8 cellular contexts compared by ENCODE assay signal in the genomic region with DNA sequence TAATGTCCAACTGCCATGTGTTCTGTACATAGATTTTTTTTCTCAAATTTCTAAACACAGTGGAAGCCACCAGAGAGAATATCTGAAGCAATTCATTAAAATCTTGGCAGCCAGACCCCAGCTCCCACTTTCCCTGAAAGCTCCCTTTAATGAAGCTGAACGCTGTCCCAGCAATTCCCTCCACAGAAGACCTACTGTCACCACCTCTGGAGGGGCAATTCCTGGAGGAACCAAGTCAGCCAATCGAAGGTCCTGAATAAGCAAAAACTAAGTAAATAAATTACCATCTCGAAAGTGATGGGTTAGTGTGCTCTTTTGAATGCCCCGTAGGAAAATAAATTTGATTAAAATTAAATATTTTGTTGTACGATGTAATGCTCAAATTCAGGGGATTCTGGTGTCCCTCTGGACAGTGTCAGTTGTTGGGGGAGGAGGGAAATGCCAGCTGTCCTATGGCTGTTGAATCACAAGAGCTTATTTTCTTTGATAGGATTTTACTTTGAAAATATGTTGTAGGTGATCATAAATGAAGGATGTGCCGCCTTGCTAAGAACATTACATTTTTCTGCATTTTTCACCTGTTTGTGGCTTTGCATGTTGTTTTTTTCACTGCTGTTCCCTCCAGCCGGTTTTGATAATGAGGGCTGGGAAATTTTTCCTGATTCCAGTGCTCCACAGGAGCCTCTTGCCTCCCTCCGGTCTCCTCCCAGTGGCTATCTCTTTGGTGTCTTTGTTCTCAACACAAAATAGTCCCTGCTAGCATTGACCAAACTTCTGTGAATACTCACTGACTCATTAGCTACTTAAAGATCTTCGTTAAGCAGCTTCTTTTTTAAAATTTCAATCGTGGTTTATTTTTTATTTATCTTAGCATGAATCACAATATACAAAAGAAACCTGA. TPM values are rescaled to one million over a fixed set of nuclear protein-coding genes. Genes with fewer than 3 reads are reported as not detected.
DNase-seq lines count a peak whose midpoint lies in the region; ATAC-seq and TF ChIP-seq lines count a peak whose summit lies in the region.

No MANE protein-coding gene starts in this region.

- no TSS peak for BruUV-seq in Caco-2 (replicated peaks; lab: Mats Ljungman, UMichigan)

- H3K36me3 ChIP-seq in Caco-2 (ENCODE audit: control insufficient read depth, insufficient read depth, low read length) (no peaks in the 10 kb centered on the region), left lung (no peaks in the 10 kb centered on the region)

- H3K4me1 ChIP-seq in Caco-2 (peaks cover 28% of the 10 kb centered on the region), left lung (peaks cover 15 to 66% of the 10 kb centered on the region in 2 donors)

- H3K27ac ChIP-seq in left lung = peak overlapping the region; percentile 15 to 41

- intact Hi-C loops in Caco-2 (cut with micrococcal nuclease; ENCODE audit: unreplicated experiment) (loop anchor here (1.0 kb wide), 1 partner anchor 7 kb away; no protein-coding TSS in a partner anchor), left lung (cut with DNase I) (no loop called here)
- intact Hi-C loops in activated T-helper 2 cell treated with anti-CD3 and anti-CD28 coated beads, Interferon-gamma antibody, Interleukin-2, Interleukin-4, amounts not matched to agents 10 μg/mL and 5 μg/mL and 100 μg/mL, durations not matched to agents 14 hours and 24 hours and 36 hours (cut with micrococcal nuclease) = no loop called here

- H3K27me3 ChIP-seq in Caco-2 (replicated peaks; ENCODE audit: control insufficient read depth, insufficient read depth, low read length) (no peaks in the 10 kb centered on the region), left lung (no peaks in the 10 kb centered on the region)

- no peaks in the 10 kb centered on the region for H3K36me3 Mint-ChIP-seq in Caco-2 (ENCODE audit: insufficient read depth, unreplicated experiment)
- no peaks in the 10 kb centered on the region for H3K36me3 Mint-ChIP-seq in activated T-helper 2 cell treated with anti-CD3 and anti-CD28 coated beads, Interferon-gamma antibody, Interleukin-2, Interleukin-4, amounts not matched to agents 10 μg/mL and 5 μg/mL and 100 μg/mL, durations not matched to agents 14 hours and 24 hours and 36 hours (ENCODE audit: low read depth)
- H3K36me3 Mint-ChIP-seq in activated naive CD8-positive, alpha-beta T cell treated with anti-CD3 and anti-CD28 coated beads for 36 hours = no peaks in the 10 kb centered on the region

- peak overlapping the region; percentile 65 for H3K27ac Mint-ChIP-seq in Caco-2 (ENCODE audit: unreplicated experiment)
- H3K27ac Mint-ChIP-seq in activated T-helper 2 cell treated with anti-CD3 and anti-CD28 coated beads, Interferon-gamma antibody, Interleukin-2, Interleukin-4, amounts not matched to agents 10 μg/mL and 5 μg/mL and 100 μg/mL, durations not matched to agents 14 hours and 24 hours and 36 hours = no peak overlapping the region
- H3K27ac Mint-ChIP-seq in activated naive CD8-positive, alpha-beta T cell treated with anti-CD3 and anti-CD28 coated beads for 36 hours = no peak overlapping the region

- H3K4me3 ChIP-seq in Caco-2 (ENCODE audit: low read depth, low read length) (no peak overlapping the region), left lung (no peak overlapping the region)

- no peaks in the 10 kb centered on the region for H3K27me3 Mint-ChIP-seq in Caco-2 (ENCODE audit: insufficient read depth, unreplicated experiment)
- H3K27me3 Mint-ChIP-seq in activated T-helper 2 cell treated with anti-CD3 and anti-CD28 coated beads, Interferon-gamma antibody, Interleukin-2, Interleukin-4, amounts not matched to agents 10 μg/mL and 5 μg/mL and 100 μg/mL, durations not matched to agents 14 hours and 24 hours and 36 hours (ENCODE audit: low read depth) = peaks cover 10% of the 10 kb centered on the region
- H3K27me3 Mint-ChIP-seq in activated naive CD8-positive, alpha-beta T cell treated with anti-CD3 and anti-CD28 coated beads for 36 hours = peaks cover 4% of the 10 kb centered on the region

- H3K9me3 ChIP-seq in Caco-2 (no peaks in the 10 kb centered on the region), left lung (no peaks in the 10 kb centered on the region)

- POLR2A ChIA-PET in Caco-2 (lab: Charles Lee) = interaction anchor here (0.6 kb wide), 1 partner anchor 9 kb away, joined by 12 read pairs; a partner anchor contains a TSS

- H3K4me3 Mint-ChIP-seq in Caco-2 (ENCODE audit: unreplicated experiment) = peak overlapping the region; percentile 12
- H3K4me3 Mint-ChIP-seq in activated T-helper 2 cell treated with anti-CD3 and anti-CD28 coated beads, Interferon-gamma antibody, Interleukin-2, Interleukin-4, amounts not matched to agents 10 μg/mL and 5 μg/mL and 100 μg/mL, durations not matched to agents 14 hours and 24 hours and 36 hours (ENCODE audit: low read depth) = no peak overlapping the region
- no peak overlapping the region for H3K4me3 Mint-ChIP-seq in activated naive CD8-positive, alpha-beta T cell treated with anti-CD3 and anti-CD28 coated beads for 36 hours

- ATAC-seq in HG03354 (IDR thresholded peaks at IDR 0.05; ENCODE audit: poor library complexity, severe bottlenecking, unreplicated experiment) = peak; percentile 24
- ATAC-seq in left lung = no peak

- no peaks in the 10 kb centered on the region for H3K9me3 Mint-ChIP-seq in Caco-2 (ENCODE audit: unreplicated experiment)
- no peaks in the 10 kb centered on the region for H3K9me3 Mint-ChIP-seq in activated T-helper 2 cell treated with anti-CD3 and anti-CD28 coated beads, Interferon-gamma antibody, Interleukin-2, Interleukin-4, amounts not matched to agents 10 μg/mL and 5 μg/mL and 100 μg/mL, durations not matched to agents 14 hours and 24 hours and 36 hours
- no peaks in the 10 kb centered on the region for H3K9me3 Mint-ChIP-seq in activated naive CD8-positive, alpha-beta T cell treated with anti-CD3 and anti-CD28 coated beads for 36 hours

- no peak for TF ChIP-seq CTCF in Caco-2 (IDR thresholded peaks at IDR 0.05; ENCODE audit: insufficient read depth in 1 of 2, low read depth in 1 of 2, low read length in 1 of 2, severe bottlenecking in 1 of 2, unreplicated experiment in 1 of 2)
- no peak for TF ChIP-seq CTCF in left lung (IDR thresholded peaks at IDR 0.05)

- H3K4me1 Mint-ChIP-seq in Caco-2 (ENCODE audit: low read depth, unreplicated experiment) = peaks cover 28% of the 10 kb centered on the region
- H3K4me1 Mint-ChIP-seq in activated T-helper 2 cell treated with anti-CD3 and anti-CD28 coated beads, Interferon-gamma antibody, Interleukin-2, Interleukin-4, amounts not matched to agents 10 μg/mL and 5 μg/mL and 100 μg/mL, durations not matched to agents 14 hours and 24 hours and 36 hours (ENCODE audit: low read depth) = peaks cover 33% of the 10 kb centered on the region
- peaks cover 26% of the 10 kb centered on the region for H3K4me1 Mint-ChIP-seq in activated naive CD8-positive, alpha-beta T cell treated with anti-CD3 and anti-CD28 coated beads for 36 hours

- CTCF ChIA-PET in Caco-2 (lab: Charles Lee) = no interaction called here

- DNase-seq in Caco-2 (no peak), astrocyte of the hippocampus (ENCODE audit: low read depth, low spot score) (peak; percentile 55), left lung (no peak), NCI-H446 treated with DMSO at 0.1 percent for 48 hours (lab: John Stamatoyannopoulos, UW) (no peak), NCI-H187 treated with DMSO at 0.1 percent for 48 hours (lab: John Stamatoyannopoulos, UW) (no peak)
- no peak for DNase-seq in activated T-helper 2 cell treated with anti-CD3 and anti-CD28 coated beads, Interferon-gamma antibody, Interleukin-2, Interleukin-4, amounts not matched to agents 10 μg/mL and 5 μg/mL and 100 μg/mL, durations not matched to agents 14 hours and 24 hours and 36 hours (ENCODE audit: low spot score)
- no peak for DNase-seq in activated naive CD8-positive, alpha-beta T cell treated with anti-CD3 and anti-CD28 coated beads for 36 hours

RNA-seq across cellular contexts. Expression of a gene that starts 9.3 kb away (rescaled TPM):
- 25.7 and 27.1 TPM in 2 replicates for total RNA-seq in Caco-2 (2022)
- total RNA-seq in left lung = 10 to 100 TPM; 40.9 to 45.4 TPM
- total RNA-seq in activated T-helper 2 cell treated with anti-CD3 and anti-CD28 coated beads, Interferon-gamma antibody, Interleukin-2, Interleukin-4, amounts not matched to agents 10 μg/mL and 5 μg/mL and 100 μg/mL, durations not matched to agents 14 hours and 24 hours and 36 hours = 0.43 and 0.90 TPM in 2 replicates
- total RNA-seq in activated naive CD8-positive, alpha-beta T cell treated with anti-CD3 and anti-CD28 coated beads for 36 hours = 1 to 10 TPM; 1.7 TPM
